In genomic region chr14:65278589-65278988, GRCh38 we compare ENCODE assay signal across 24 cellular contexts.
A peak's percentile ranks its signal among the peaks of the same experiment; 100 is the strongest.
DNase-seq lines count a peak whose midpoint lies in the region; ATAC-seq, FAIRE-seq and TF ChIP-seq lines count a peak whose summit lies in the region.
"Had no signal": no experiment of that assay in that cellular context is flagged by ENCODE, and none has a peak within 500 bp of the region (broad histone marks: within the 10 kb centered on the region; RNA-seq: fewer than 3 reads in every experiment).

No MANE protein-coding gene starts in this region.

- H3K9me3 Mint-ChIP-seq in WTC11: peaks cover 5% of the 10 kb centered on the region; the same call in 1 of the 2 replicates
- H3K9me3 Mint-ChIP-seq: CD4-positive, alpha-beta T cell; CD8-positive, alpha-beta memory T cell had no signal

- peaks cover 5% of the 10 kb centered on the region; the same call in 1 of the 2 replicates for H3K36me3 Mint-ChIP-seq in WTC11
- H3K36me3 Mint-ChIP-seq: CD14-positive monocyte; CD8-positive, alpha-beta memory T cell had no signal

- DNase-seq in HTR-8/SVneo (ENCODE audit: insufficient read length, low spot score): no peak
- DNase-seq in dorsolateral prefrontal cortex: no peak
- DNase-seq in substantia nigra (lab: John Stamatoyannopoulos, UW): no peak
- DNase-seq in WTC11 (ENCODE audit: low spot score): no peak
- DNase-seq in NCI-H2196 treated with DMSO at 0.1 percent for 48 hours (lab: John Stamatoyannopoulos, UW; ENCODE audit: unreplicated experiment): no peak
- no peak for DNase-seq in amygdala (lab: John Stamatoyannopoulos, UW)
- DNase-seq: BE2C; CD4-positive, alpha-beta T cell; CD8-positive, alpha-beta memory T cell; DMS 273 treated with DMSO at 0.1 percent for 48 hours; DMS79; EL; GDM1; GM23248; H7; HCEC 1CT had no signal

- H3K27ac ChIP-seq in angular gyrus (ENCODE audit: low read depth, low read length): peak overlapping the region; percentile 79
- peak overlapping the region; percentile 69 to 100 (median 96) for H3K27ac ChIP-seq in dorsolateral prefrontal cortex
- peak overlapping the region; percentile 99 for H3K27ac ChIP-seq in substantia nigra (ENCODE audit: low read depth, low read length, poor library complexity, severe bottlenecking)
- H3K27ac ChIP-seq: BLaER1 treated with 17β-estradiol and CSF1 and Interleukin-3, amounts not matched to agents 10 nM and 100 nM; GM23248 had no signal

- TF ChIP-seq CTCF in dorsolateral prefrontal cortex (IDR thresholded peaks at IDR 0.05 in 54 of 56, conservative IDR thresholded peaks at IDR 0.05 in 2 of 56; ENCODE audit: low read depth in 1 of 56, partially characterized antibody in 56 of 56) (no peak), WTC11 (IDR thresholded peaks at IDR 0.05) (no peak)

- no peaks in the 10 kb centered on the region; the same call in 1 of the 2 replicates for H3K27me3 Mint-ChIP-seq in WTC11 (ENCODE audit: low read depth)
- H3K27me3 Mint-ChIP-seq: CD4-positive, alpha-beta T cell; CD8-positive, alpha-beta memory T cell had no signal

- POLR2A ChIA-PET in WTC11 (lab: Charles Lee): no interaction called here

- H3K27me3 ChIP-seq in dorsolateral prefrontal cortex: no peaks in the 10 kb centered on the region
- H3K27me3 ChIP-seq: BE2C; BLaER1 treated with 17β-estradiol and CSF1 and Interleukin-3, amounts not matched to agents 10 nM and 100 nM had no signal

- H3K27ac Mint-ChIP-seq in WTC11: no peak overlapping the region
- H3K27ac Mint-ChIP-seq: CD14-positive monocyte; CD4-positive, alpha-beta T cell; CD8-positive, alpha-beta memory T cell had no signal

- intact Hi-C loops in dorsolateral prefrontal cortex (cut with DNase I): loop anchor here (2.0 to 5.0 kb wide), 2 partner anchors 36 to 40 kb away; no protein-coding TSS in a partner anchor

- no peak overlapping the region for H3K4me3 ChIP-seq in dorsolateral prefrontal cortex
- H3K4me3 ChIP-seq: BLaER1 treated with 17β-estradiol and CSF1 and Interleukin-3, amounts not matched to agents 10 nM and 100 nM; GM12878; GM23248 had no signal

- FAIRE-seq in HTR-8/SVneo (lab: Jason Lieb, UNC): peak; percentile 89
- FAIRE-seq: D721Med, GM12878, GM19239, H1 had no signal

- CTCF ChIA-PET in WTC11 (lab: Charles Lee): no interaction called here

- ATAC-seq in WTC11 (no peak), HG02938 (IDR thresholded peaks at IDR 0.05; ENCODE audit: unreplicated experiment) (no peak)
- ATAC-seq: GM12878 had no signal

- H3K4me1 Mint-ChIP-seq in WTC11: peaks cover 27% of the 10 kb centered on the region

- no peak overlapping the region for H3K4me3 Mint-ChIP-seq in WTC11
- H3K4me3 Mint-ChIP-seq: CD14-positive monocyte; CD4-positive, alpha-beta T cell; CD8-positive, alpha-beta memory T cell had no signal

TF ChIP-seq in WTC11, 78 proteins besides CTCF, POLR2A, EP300 and RAD21:
- TF ChIP-seq GRHL2 (CRISPR knock-in tag; IDR thresholded peaks at IDR 0.05; ENCODE audit: insufficient replicate concordance, severe bottlenecking) (no peak), JUN (CRISPR knock-in tag; IDR thresholded peaks at IDR 0.05) (no peak), NFE2L1 (CRISPR knock-in tag; IDR thresholded peaks at IDR 0.05) (no peak), USF1 (CRISPR knock-in tag; IDR thresholded peaks at IDR 0.05) (no peak), TEAD4 (CRISPR knock-in tag; IDR thresholded peaks at IDR 0.05) (no peak), SP1 (CRISPR knock-in tag; conservative IDR thresholded peaks at IDR 0.05) (no peak), GABPB1 (CRISPR knock-in tag; IDR thresholded peaks at IDR 0.05) (no peak), HMGA2 (CRISPR knock-in tag; IDR thresholded peaks at IDR 0.05) (no peak), ZNF121 (CRISPR knock-in tag; IDR thresholded peaks at IDR 0.05) (no peak), ATF6 (CRISPR knock-in tag; IDR thresholded peaks at IDR 0.05) (no peak), NFYB (CRISPR knock-in tag; conservative IDR thresholded peaks at IDR 0.05; ENCODE audit: low read depth) (no peak), CDX4 (CRISPR knock-in tag; IDR thresholded peaks at IDR 0.05; ENCODE audit: borderline replicate concordance) (no peak), ZSCAN18 (CRISPR knock-in tag; IDR thresholded peaks at IDR 0.05) (no peak)
